In genomic region chr3:127455541-127456450, GRCh38 we compare ENCODE assay signal across 8 cellular contexts.
DNase-seq lines count a peak whose midpoint lies in the region; ATAC-seq, FAIRE-seq and TF ChIP-seq lines count a peak whose summit lies in the region.

No MANE protein-coding gene starts in this region.

- FAIRE-seq in GM12892 (lab: Jason Lieb, UNC): no peak

- no peaks in the 10 kb centered on the region for H3K9me3 ChIP-seq in esophagus muscularis mucosa

- peaks cover 8% of the 10 kb centered on the region for H3K4me1 ChIP-seq in ACC112 (ENCODE audit: control insufficient read depth, insufficient read depth, low read length, unreplicated experiment)
- peaks cover 18 to 26% (median 25%) of the 10 kb centered on the region in 4 donors for H3K4me1 ChIP-seq in esophagus muscularis mucosa

- H3K4me3 ChIP-seq in ACC112 (ENCODE audit: low read depth, low read length): peak overlapping the region; percentile 66
- H3K4me3 ChIP-seq in esophagus muscularis mucosa: peak overlapping the region; percentile 35 to 43 (median 38)

- peak overlapping the region; percentile 44 for H2AFZ ChIP-seq in ACC112 (ENCODE audit: low read length, unreplicated experiment)

- H3K79me2 ChIP-seq in ACC112 (ENCODE audit: control insufficient read depth, insufficient read depth, low read length, unreplicated experiment): no peaks in the 10 kb centered on the region

- WGBS in esophagus muscularis mucosa: 8% methylated on average over 24 of the region's 67 CpGs

- intact Hi-C loops in esophagus muscularis mucosa (cut with DNase I): loop anchor here (2.0 to 5.0 kb wide), 3 partner anchors 473 to 777 kb away; partner anchors contain the start of gene PLXNA1

- H3K36me3 ChIP-seq in ACC112 (ENCODE audit: insufficient read depth, low read length): no peaks in the 10 kb centered on the region
- H3K36me3 ChIP-seq in esophagus muscularis mucosa: no peaks in the 10 kb centered on the region

- DNase-seq in GM12892 (ENCODE audit: insufficient read length): peak; percentile 92
- DNase-seq in NCI-H446 treated with DMSO at 0.1 percent for 48 hours (lab: John Stamatoyannopoulos, UW): peak; percentile 34
- peak in 2 of 3 experiments; percentile 48 to 53 for DNase-seq in activated CD8-positive, alpha-beta memory T cell treated with anti-CD3 and anti-CD28 coated beads for 48 hours (ENCODE audit: low read depth in 2 of 3, low spot score in 2 of 3)
- DNase-seq in esophagus muscularis mucosa (ENCODE audit: extremely low spot score): no peak
- DNase-seq in middle frontal gyrus (ENCODE audit: extremely low spot score, low spot score): peak; percentile 42
- DNase-seq in stimulated activated naive CD8-positive, alpha-beta T cell treated with anti-CD3 and anti-CD28 coated beads, Interleukin-15, Interleukin-2, amounts not matched to agents 100 U/mL and 50 U/mL, for 24 hours: peak; percentile 78

- H3K27ac ChIP-seq in ACC112 (ENCODE audit: low read depth, low read length) (no peak overlapping the region), esophagus muscularis mucosa (replicated peaks in 1 of 4) (no peak overlapping the region)

- TF ChIP-seq EP300 in esophagus muscularis mucosa (IDR thresholded peaks at IDR 0.05): no peak

- peak; percentile 84 to 93 (median 89) for TF ChIP-seq CTCF in esophagus muscularis mucosa (IDR thresholded peaks at IDR 0.05)

- peak; percentile 61 for ATAC-seq in HG03196 (IDR thresholded peaks at IDR 0.05; ENCODE audit: unreplicated experiment)
- ATAC-seq in stimulated activated naive CD8-positive, alpha-beta T cell treated with anti-CD3 and anti-CD28 coated beads, Interleukin-15, Interleukin-2, amounts not matched to agents 100 U/mL and 50 U/mL, for 24 hours: peak; percentile 88

- no peak for TF ChIP-seq POLR2A in GM12892 (IDR thresholded peaks at IDR 0.05; ENCODE audit: low read depth, low read length)
- TF ChIP-seq POLR2A in esophagus muscularis mucosa (IDR thresholded peaks at IDR 0.05; ENCODE audit: low read depth): no peak

- peaks cover 43% of the 10 kb centered on the region for H3K27me3 ChIP-seq in ACC112 (ENCODE audit: insufficient read depth, low read length)
- peaks cover 0 to 84% (median 53%) of the 10 kb centered on the region in 4 donors for H3K27me3 ChIP-seq in esophagus muscularis mucosa
